ENCODE assay signal across 18 cellular contexts in the genomic region with DNA sequence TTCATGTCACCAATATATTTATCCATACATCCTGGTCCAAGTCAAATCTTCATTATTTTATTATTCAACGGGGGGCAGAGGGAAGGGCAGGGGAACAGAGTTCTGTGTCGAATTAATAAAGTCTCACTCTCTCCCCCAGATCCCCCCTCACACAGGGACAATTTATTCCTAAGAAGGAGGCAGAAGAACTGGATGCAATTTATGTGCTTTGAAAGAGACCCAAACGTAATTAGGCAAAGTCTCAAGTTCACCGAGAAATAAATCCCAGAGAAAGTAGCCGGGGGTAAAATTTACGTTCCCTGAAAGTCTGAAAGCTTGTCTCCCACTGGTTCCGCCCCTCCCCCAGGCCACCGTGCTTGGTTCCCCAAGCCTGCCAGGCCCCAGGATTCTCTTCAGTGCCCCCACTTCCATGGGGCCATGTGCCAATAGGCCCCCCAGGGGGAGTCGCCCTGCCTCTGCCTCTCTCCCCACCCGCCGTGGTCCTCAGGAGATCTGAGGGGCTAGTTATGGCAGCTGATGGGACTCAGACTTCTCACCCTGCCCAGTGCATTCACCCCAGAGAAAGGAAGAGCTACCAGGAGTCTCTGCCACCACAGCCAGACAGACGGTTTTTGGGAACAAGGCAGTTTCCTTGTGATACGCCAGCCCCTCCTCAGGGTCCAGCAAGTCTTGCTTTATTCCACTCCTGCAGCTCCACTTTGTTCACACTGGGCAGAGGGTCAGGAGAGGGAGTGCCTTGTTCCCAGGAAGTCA.
A peak's percentile ranks its signal among the peaks of the same experiment; 100 is the strongest.
DNase-seq lines count a peak whose midpoint lies in the region; TF ChIP-seq lines count a peak whose summit lies in the region.
"Had no signal": no experiment of that assay in that cellular context is flagged by ENCODE, and none has a peak within 500 bp of the region (broad histone marks: within the 10 kb centered on the region; RNA-seq: fewer than 3 reads in every experiment).

No MANE protein-coding gene starts in this region.

- H3K9me3 ChIP-seq in right atrium auricular region (no peaks in the 10 kb centered on the region), prostate gland (no peaks in the 10 kb centered on the region), breast epithelium (no peaks in the 10 kb centered on the region), MG63 (no peaks in the 10 kb centered on the region)

- TF ChIP-seq CTCF in right atrium auricular region (IDR thresholded peaks at IDR 0.05): no peak
- TF ChIP-seq CTCF in prostate gland (IDR thresholded peaks at IDR 0.05): no peak
- no peak for TF ChIP-seq CTCF in breast epithelium (IDR thresholded peaks at IDR 0.05)

- DNase-seq in cardiac septum (ENCODE audit: low spot score) (peak; percentile 56), right atrium auricular region (ENCODE audit: low spot score) (no peak), left kidney (ENCODE audit: low read depth, low spot score) (peak; percentile 80), prostate gland (ENCODE audit: low spot score) (peak; percentile 1), NCI-H510A (lab: John Stamatoyannopoulos, UW) (no peak), breast epithelium (ENCODE audit: low spot score in 2 of 2) (no peak), MG63 (no peak), HUDEP-2 (lab: John Stamatoyannopoulos, UW; ENCODE audit: unreplicated experiment in 76 of 76) (no peak)
- DNase-seq: COR-L47, HFFc6, NCI-H1092 treated with DMSO at 0.1 percent for 48 hours, NCI-H187, NCI-H748 treated with DMSO at 0.1 percent for 48 hours had no signal

- no peak overlapping the region for H3K4me3 ChIP-seq in right atrium auricular region
- no peak overlapping the region for H3K4me3 ChIP-seq in prostate gland
- H3K4me3 ChIP-seq in breast epithelium: no peak overlapping the region
- no peak overlapping the region for H3K4me3 ChIP-seq in MG63
- H3K4me3 ChIP-seq: GM12878, SK-N-MC had no signal

- H3K4me1 ChIP-seq in right atrium auricular region (no peaks in the 10 kb centered on the region), prostate gland (replicated peaks) (no peaks in the 10 kb centered on the region), breast epithelium (no peaks in the 10 kb centered on the region)

- H3K27ac ChIP-seq in right atrium auricular region (no peak overlapping the region), prostate gland (no peak overlapping the region), breast epithelium (no peak overlapping the region)
- H3K27ac ChIP-seq: C4-2B, HL-60, KMS-11, SK-N-MC had no signal

- 63% methylated on average over 13 of the region's 13 CpGs for WGBS in prostate gland

- TF ChIP-seq POLR2A in prostate gland (IDR thresholded peaks at IDR 0.05): no peak
- no peak for TF ChIP-seq POLR2A in breast epithelium (IDR thresholded peaks at IDR 0.05)

- H3K27me3 ChIP-seq in right atrium auricular region (no peaks in the 10 kb centered on the region), prostate gland (replicated peaks; ENCODE audit: insufficient read depth) (no peaks in the 10 kb centered on the region), breast epithelium (no peaks in the 10 kb centered on the region), MG63 (no peaks in the 10 kb centered on the region)

- intact Hi-C loops in cardiac septum (cut with DNase I) (no loop called here), prostate gland (cut with DNase I) (loop anchor here (5.0 kb wide), 1 partner anchor 215 kb away; the partner anchor contains the start of gene CYP26B1), breast epithelium (cut with DNase I; ENCODE audit: low total_unique reads) (no loop called here)

- H3K36me3 ChIP-seq in right atrium auricular region (no peaks in the 10 kb centered on the region), prostate gland (no peaks in the 10 kb centered on the region), breast epithelium (no peaks in the 10 kb centered on the region), MG63 (no peaks in the 10 kb centered on the region)

Comparison
In these comparisons a context has a peak if more than half of its experiments do, and no peak if none do; other contexts are left out.
1. DNase-seq: peak in cardiac septum (single experiment), left kidney (single experiment) and prostate gland (single experiment); none in right atrium auricular region (single experiment), NCI-H510A (single experiment), breast epithelium (0 of 2), MG63 (single experiment) and HUDEP-2 (0 of 76).